ENCODE assay signal across 1 cellular context in the genomic region with DNA sequence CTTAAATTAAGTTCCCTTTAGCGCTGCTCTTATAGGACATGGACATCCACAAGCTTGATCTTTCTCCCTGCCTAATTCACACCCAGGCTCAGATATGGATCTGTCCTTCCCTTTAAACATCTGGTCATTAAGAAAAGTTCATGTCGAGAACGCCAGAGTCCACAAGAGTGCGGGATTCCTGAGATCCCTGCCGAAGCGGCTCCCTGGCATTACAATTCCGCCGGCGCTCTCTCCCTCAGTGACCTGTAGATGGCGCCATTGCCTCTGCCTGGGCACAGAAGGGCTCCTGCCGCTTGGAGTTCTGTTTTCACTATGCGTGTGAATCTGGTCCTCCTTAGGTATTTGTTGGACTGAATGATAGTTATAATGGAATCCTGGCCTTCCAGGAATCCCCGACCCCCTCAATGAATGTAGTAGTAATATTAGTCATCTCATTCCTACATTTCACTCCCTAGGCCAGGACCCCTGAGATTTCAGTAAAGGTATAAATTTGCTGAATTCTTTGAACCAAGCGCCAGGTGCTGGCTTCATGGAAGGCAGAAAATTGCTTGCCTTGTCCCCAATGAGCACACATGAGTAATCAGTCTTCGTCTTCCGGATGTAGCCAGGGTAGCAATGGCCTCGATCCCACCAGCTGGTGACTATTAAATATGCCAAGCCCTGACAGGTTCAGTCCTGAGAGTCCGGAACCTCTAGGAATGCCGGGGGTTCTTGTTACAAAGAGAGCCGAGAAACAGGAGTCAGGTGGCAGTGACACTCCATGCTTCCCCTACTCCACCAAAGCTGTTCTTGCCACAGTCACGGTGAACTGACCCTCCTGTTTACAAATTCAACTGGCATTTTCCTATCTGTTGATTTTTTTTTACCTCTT.
A peak's percentile ranks its signal among the peaks of the same experiment; 100 is the strongest.
TF ChIP-seq lines count a peak whose summit lies in the region.

No MANE protein-coding gene starts in this region.

TF ChIP-seq in HepG2, 621 proteins besides CTCF, POLR2A, EP300 and RAD21 (continues in another document):
- TF ChIP-seq BCL6 (CRISPR knock-in tag; IDR thresholded peaks at IDR 0.05) (0 out of 2 replicates have a peak, but pooled peaks have one; percentile 23), ZNF501 (CRISPR knock-in tag; IDR thresholded peaks at IDR 0.05) (0 out of 2 replicates have a peak, but pooled peaks have one; percentile 50), SMAD3 (CRISPR knock-in tag; IDR thresholded peaks at IDR 0.05) (0 out of 2 replicates have a peak, but pooled peaks have one; percentile 24), XRCC5 (optimal IDR thresholded peaks at IDR 0.05; ENCODE audit: low read length) (peak; percentile 97), MXI1 (IDR thresholded peaks at IDR 0.05; ENCODE audit: borderline replicate concordance, low read depth, low read length) (no peak), ZFP91 (CRISPR knock-in tag; IDR thresholded peaks at IDR 0.05; ENCODE audit: borderline replicate concordance) (peak; percentile 55), RBM22 (optimal IDR thresholded peaks at IDR 0.05; ENCODE audit: low read length) (no peak), ZKSCAN5 (CRISPR knock-in tag; IDR thresholded peaks at IDR 0.05) (no peak), FOSL2 (CRISPR knock-in tag; IDR thresholded peaks at IDR 0.05) (peak; percentile 25; the same call in 1 of the 2 replicates), ZNF788 (CRISPR knock-in tag; IDR thresholded peaks at IDR 0.05; ENCODE audit: borderline replicate concordance) (peak; percentile 40; the same call in 1 of the 2 replicates), ZBED4 (CRISPR knock-in tag; IDR thresholded peaks at IDR 0.05; ENCODE audit: borderline replicate concordance) (0 out of 2 replicates have a peak, but pooled peaks have one; percentile 25), MAZ (IDR thresholded peaks at IDR 0.05; ENCODE audit: borderline replicate concordance, low read depth, low read length) (no peak), MAZ (CRISPR knock-in tag; IDR thresholded peaks at IDR 0.05; ENCODE audit: low read depth) (peak; percentile 55), SIX1 (CRISPR knock-in tag; IDR thresholded peaks at IDR 0.05; ENCODE audit: borderline replicate concordance) (0 out of 2 replicates have a peak, but pooled peaks have one; percentile 44), SP4 (CRISPR knock-in tag; IDR thresholded peaks at IDR 0.05) (peak; percentile 18; the same call in 1 of the 2 replicates), ZNF614 (CRISPR knock-in tag; IDR thresholded peaks at IDR 0.05; ENCODE audit: borderline replicate concordance) (peak; percentile 52; the same call in 1 of the 2 replicates), SALL2 (CRISPR knock-in tag; IDR thresholded peaks at IDR 0.05) (0 out of 2 replicates have a peak, but pooled peaks have one; percentile 47), ZSCAN31 (CRISPR knock-in tag; IDR thresholded peaks at IDR 0.05; ENCODE audit: low read depth) (0 out of 2 replicates have a peak, but pooled peaks have one; percentile 54), HMGXB4 (CRISPR knock-in tag; IDR thresholded peaks at IDR 0.05; ENCODE audit: borderline replicate concordance in 1 of 2, low read depth in 1 of 2) (peak; percentile 49 to 75), KDM3A (CRISPR knock-in tag; IDR thresholded peaks at IDR 0.05; ENCODE audit: low read depth) (0 out of 2 replicates have a peak, but pooled peaks have one; percentile 46), SOX6 (IDR thresholded peaks at IDR 0.05) (no peak), SOX6 (CRISPR knock-in tag; IDR thresholded peaks at IDR 0.05) (peak; percentile 30; the same call in 1 of the 2 replicates), SOX5 (CRISPR knock-in tag; IDR thresholded peaks at IDR 0.05; ENCODE audit: borderline replicate concordance) (peak; percentile 32; the same call in 1 of the 2 replicates), DZIP1 (CRISPR knock-in tag; IDR thresholded peaks at IDR 0.05) (no peak), ARID5B (CRISPR knock-in tag; IDR thresholded peaks at IDR 0.05) (peak; percentile 32; the same call in 1 of the 2 replicates), ZNF274 (CRISPR knock-in tag; IDR thresholded peaks at IDR 0.05) (0 out of 2 replicates have a peak, but pooled peaks have one; percentile 44), TEAD3 (CRISPR knock-in tag; optimal IDR thresholded peaks at IDR 0.05; ENCODE audit: borderline replicate concordance) (peak; percentile 42), BATF2 (CRISPR knock-in tag; IDR thresholded peaks at IDR 0.05) (no peak)
- TF ChIP-seq, protein P1, sequence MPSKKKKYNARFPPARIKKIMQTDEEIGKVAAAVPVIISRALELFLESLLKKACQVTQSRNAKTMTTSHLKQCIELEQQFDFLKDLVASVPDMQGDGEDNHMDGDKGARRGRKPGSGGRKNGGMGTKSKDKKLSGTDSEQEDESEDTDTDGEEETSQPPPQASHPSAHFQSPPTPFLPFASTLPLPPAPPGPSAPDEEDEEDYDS (CRISPR knock-in tag; IDR thresholded peaks at IDR 0.05) = peak; percentile 45; the same call in 1 of the 2 replicates
- TF ChIP-seq, protein P2, sequence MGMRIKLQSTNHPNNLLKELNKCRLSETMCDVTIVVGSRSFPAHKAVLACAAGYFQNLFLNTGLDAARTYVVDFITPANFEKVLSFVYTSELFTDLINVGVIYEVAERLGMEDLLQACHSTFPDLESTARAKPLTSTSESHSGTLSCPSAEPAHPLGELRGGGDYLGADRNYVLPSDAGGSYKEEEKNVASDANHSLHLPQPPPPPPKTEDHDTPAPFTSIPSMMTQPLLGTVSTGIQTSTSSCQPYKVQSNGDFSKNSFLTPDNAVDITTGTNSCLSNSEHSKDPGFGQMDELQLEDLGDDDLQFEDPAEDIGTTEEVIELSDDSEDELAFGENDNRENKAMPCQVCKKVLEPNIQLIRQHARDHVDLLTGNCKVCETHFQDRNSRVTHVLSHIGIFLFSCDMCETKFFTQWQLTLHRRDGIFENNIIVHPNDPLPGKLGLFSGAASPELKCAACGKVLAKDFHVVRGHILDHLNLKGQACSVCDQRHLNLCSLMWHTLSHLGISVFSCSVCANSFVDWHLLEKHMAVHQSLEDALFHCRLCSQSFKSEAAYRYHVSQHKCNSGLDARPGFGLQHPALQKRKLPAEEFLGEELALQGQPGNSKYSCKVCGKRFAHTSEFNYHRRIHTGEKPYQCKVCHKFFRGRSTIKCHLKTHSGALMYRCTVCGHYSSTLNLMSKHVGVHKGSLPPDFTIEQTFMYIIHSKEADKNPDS (CRISPR knock-in tag; IDR thresholded peaks at IDR 0.05) = no peak
- TF ChIP-seq, protein P3, sequence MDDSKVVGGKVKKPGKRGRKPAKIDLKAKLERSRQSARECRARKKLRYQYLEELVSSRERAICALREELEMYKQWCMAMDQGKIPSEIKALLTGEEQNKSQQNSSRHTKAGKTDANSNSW (CRISPR knock-in tag; IDR thresholded peaks at IDR 0.05; ENCODE audit: borderline replicate concordance) = peak; percentile 46; the same call in 1 of the 2 replicates
- TF ChIP-seq, protein P4, sequence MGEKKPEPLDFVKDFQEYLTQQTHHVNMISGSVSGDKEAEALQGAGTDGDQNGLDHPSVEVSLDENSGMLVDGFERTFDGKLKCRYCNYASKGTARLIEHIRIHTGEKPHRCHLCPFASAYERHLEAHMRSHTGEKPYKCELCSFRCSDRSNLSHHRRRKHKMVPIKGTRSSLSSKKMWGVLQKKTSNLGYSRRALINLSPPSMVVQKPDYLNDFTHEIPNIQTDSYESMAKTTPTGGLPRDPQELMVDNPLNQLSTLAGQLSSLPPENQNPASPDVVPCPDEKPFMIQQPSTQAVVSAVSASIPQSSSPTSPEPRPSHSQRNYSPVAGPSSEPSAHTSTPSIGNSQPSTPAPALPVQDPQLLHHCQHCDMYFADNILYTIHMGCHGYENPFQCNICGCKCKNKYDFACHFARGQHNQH (CRISPR knock-in tag; IDR thresholded peaks at IDR 0.05) = peak; percentile 59; the same call in 1 of the 2 replicates
